8 cellular contexts compared by ENCODE assay signal in genomic region chr12:106139422-106140141, GRCh38. TPM values are rescaled to one million over a fixed set of nuclear protein-coding genes. Genes with fewer than 3 reads are reported as not detected.
DNase-seq lines count a peak whose midpoint lies in the region; ATAC-seq, FAIRE-seq and TF ChIP-seq lines count a peak whose summit lies in the region.

No MANE protein-coding gene starts in this region.

- no TSS peak for BruUV-seq in HCT116 (replicated peaks; lab: Mats Ljungman, UMichigan)

- intact Hi-C loops in HCT116 (cut with micrococcal nuclease) = loop anchor here (10.0 kb wide), 2 partner anchors 575 to 1935 kb away; no protein-coding TSS in a partner anchor

- H3K4me3 ChIP-seq in HCT116 (replicated peaks in 1 of 2; ENCODE audit: low read depth in 1 of 2, low read length in 2 of 2) = peak overlapping the region; percentile 65 to 66
- peak overlapping the region; percentile 79 to 90 (median 87) for H3K4me3 ChIP-seq in liver (ENCODE audit: low read depth in 1 of 3, low read length in 3 of 3)

- no peak overlapping the region for H2AFZ ChIP-seq in HCT116 (ENCODE audit: low read depth, low read length, poor library complexity, severe bottlenecking)

- peaks cover 13 to 17% of the 10 kb centered on the region in 2 experiments; a peak in 3 of 4 replicates for H3K4me1 ChIP-seq in HCT116 (ENCODE audit: control insufficient read depth in 1 of 2, insufficient read depth in 2 of 2, low read length in 2 of 2)
- H3K4me1 ChIP-seq in liver (ENCODE audit: control insufficient read depth in 4 of 4, insufficient read depth in 4 of 4, low read length in 3 of 4) = peaks cover 0 to 66% (median 52%) of the 10 kb centered on the region in 4 donors

- H4K20me1 ChIP-seq in HCT116 (ENCODE audit: insufficient read depth) = no peaks in the 10 kb centered on the region

- H3K9me3 ChIP-seq in HCT116 (ENCODE audit: control insufficient read depth in 1 of 2, insufficient read depth in 1 of 2, low read depth in 1 of 2, low read length in 2 of 2) (no peaks in the 10 kb centered on the region), liver (ENCODE audit: control insufficient read depth in 4 of 4, low read length in 3 of 4) (no peaks in the 10 kb centered on the region)

- CTCF ChIA-PET in HCT116 (lab: Charles Lee) = interaction anchor here (1.0 to 1.7 kb wide), 3 partner anchors 9 to 719 kb away, joined by 3 to 6 read pairs (median 6); no protein-coding TSS in a partner anchor

- FAIRE-seq in RCC 7860 (lab: Jason Lieb, UNC) = no peak

- H3K9me2 ChIP-seq in HCT116 (ENCODE audit: insufficient read depth) = no peaks in the 10 kb centered on the region

- peak; percentile 79 for ATAC-seq in HCT116

- TF ChIP-seq CTCF in HCT116 (IDR thresholded peaks at IDR 0.05 in 2 of 3, conservative IDR thresholded peaks at IDR 0.05 in 1 of 3; ENCODE audit: borderline replicate concordance in 1 of 3, insufficient read depth in 1 of 3, low read depth in 2 of 3, low read length in 2 of 3) (no peak), liver (IDR thresholded peaks at IDR 0.05; ENCODE audit: low read depth, low read length, missing input control) (no peak)

- H3K9ac ChIP-seq in HCT116 (ENCODE audit: low read length) (peak overlapping the region; percentile 71), liver (ENCODE audit: low read depth in 1 of 2, low read length in 2 of 2) (peak overlapping the region; percentile 73 to 92)

- TF ChIP-seq RAD21 in HCT116 (IDR thresholded peaks at IDR 0.05; ENCODE audit: low read depth) = no peak
- TF ChIP-seq RAD21 in liver (IDR thresholded peaks at IDR 0.05) = no peak

- H3K27ac ChIP-seq in HCT116 (ENCODE audit: low read depth, low read length) (peak overlapping the region; percentile 93), liver (ENCODE audit: low read depth in 1 of 2, low read length in 2 of 2) (peak overlapping the region; percentile 95 to 100)

- POLR2A ChIA-PET in HCT116 (lab: Charles Lee) = no interaction called here

- no peak for TF ChIP-seq POLR2A in HCT116 (IDR thresholded peaks at IDR 0.05; ENCODE audit: borderline replicate concordance, extremely low read depth, insufficient read depth, insufficient read length)

- H3K27me3 ChIP-seq in HCT116 (ENCODE audit: insufficient read depth, low read length) (no peaks in the 10 kb centered on the region), liver (ENCODE audit: control insufficient read depth in 4 of 4, insufficient read depth in 4 of 4, low read length in 3 of 4) (no peaks in the 10 kb centered on the region)

- no peaks in the 10 kb centered on the region for H3K79me2 ChIP-seq in HCT116 (ENCODE audit: insufficient read depth, low read length)

- peak overlapping the region; percentile 90 for H3K4me2 ChIP-seq in HCT116 (ENCODE audit: low read length)

- DNase-seq in Ammon's horn (ENCODE audit: low spot score) (peak; percentile 61), HCT116 (ENCODE audit: low read depth, low spot score) (peak; percentile 56), RCC 7860 (ENCODE audit: low spot score) (peak; percentile 72), dermis microvascular lymphatic vessel endothelial cell (ENCODE audit: low read depth in 2 of 2) (peak; percentile 49 to 88), pons (ENCODE audit: low spot score) (no peak), SIG-M5 treated with dmso at 0.1 percent for 504 hours (lab: John Stamatoyannopoulos, UW; ENCODE audit: unreplicated experiment) (no peak)
- DNase-seq in stimulated activated CD8-positive, alpha-beta memory T cell treated with anti-CD3 and anti-CD28 coated beads, Interleukin-4, amount 100 ng/mL, for 48 hours = peak; percentile 48

- 2% methylated on average over 66 of the region's 66 CpGs for WGBS in liver

- no peaks in the 10 kb centered on the region for H3K36me3 ChIP-seq in HCT116 (ENCODE audit: control insufficient read depth in 1 of 2, insufficient read depth in 2 of 2, low read length in 2 of 2)
- no peaks in the 10 kb centered on the region for H3K36me3 ChIP-seq in liver (ENCODE audit: control insufficient read depth in 4 of 4, insufficient read depth in 3 of 4, low read depth in 1 of 4, low read length in 3 of 4)

- RAD21 ChIA-PET in HCT116 (lab: Charles Lee; ENCODE audit: low non-redundant PET in 1 of 2, low total read pairs in 2 of 2, uncharacterized antibody in 2 of 2, unreplicated experiment in 2 of 2) = interaction anchor here in 1 of 2 experiments (0.5 kb wide), 1 partner anchor 9 kb away, joined by 3 read pairs; no protein-coding TSS in a partner anchor

TF ChIP-seq in HCT116, 20 proteins besides CTCF, POLR2A, EP300 and RAD21 (continues in another document):
- TF ChIP-seq ZBTB33 (IDR thresholded peaks at IDR 0.05; ENCODE audit: extremely low read depth, insufficient replicate concordance, low read length) (peak; percentile 75), JUND (IDR thresholded peaks at IDR 0.05) (peak; percentile 73), POLR2AphosphoS5 (IDR thresholded peaks at IDR 0.05; ENCODE audit: low read depth, low read length) (peak; percentile 75), ATF3 (IDR thresholded peaks at IDR 0.05) (no peak), ELF1 (IDR thresholded peaks at IDR 0.05; ENCODE audit: borderline replicate concordance, low read depth) (no peak), SP1 (IDR thresholded peaks at IDR 0.05; ENCODE audit: low read depth) (peak; percentile 42; the same call in 1 of the 2 replicates), ZNF274 (IDR thresholded peaks at IDR 0.05; ENCODE audit: low read depth, low read length) (no peak), FOSL1 (IDR thresholded peaks at IDR 0.05; ENCODE audit: low read depth) (peak; percentile 72), YY1 (IDR thresholded peaks at IDR 0.05; ENCODE audit: extremely low read depth, insufficient replicate concordance, low read depth, low read length) (peak; percentile 61)
- TF ChIP-seq, protein P1, sequence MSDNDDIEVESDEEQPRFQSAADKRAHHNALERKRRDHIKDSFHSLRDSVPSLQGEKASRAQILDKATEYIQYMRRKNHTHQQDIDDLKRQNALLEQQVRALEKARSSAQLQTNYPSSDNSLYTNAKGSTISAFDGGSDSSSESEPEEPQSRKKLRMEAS (IDR thresholded peaks at IDR 0.05) = 0 out of 2 replicates have a peak, but pooled peaks have one; percentile 8

TF ChIP-seq in liver, 16 proteins besides CTCF, POLR2A, EP300 and RAD21 (continues in another document):
- TF ChIP-seq ZBTB33 (IDR thresholded peaks at IDR 0.05) = no peak
- no peak for TF ChIP-seq HNF4A (conservative IDR thresholded peaks at IDR 0.05)
- peak; percentile 57 to 64 for TF ChIP-seq JUND (IDR thresholded peaks at IDR 0.05)
- TF ChIP-seq, protein P1 (IDR thresholded peaks at IDR 0.05) = no peak
- no peak for TF ChIP-seq GABPA (IDR thresholded peaks at IDR 0.05 in 1 of 2, conservative IDR thresholded peaks at IDR 0.05 in 1 of 2)
- no peak for TF ChIP-seq TAF1 (conservative IDR thresholded peaks at IDR 0.05)
- TF ChIP-seq FOXA1 (IDR thresholded peaks at IDR 0.05) = no peak
- no peak for TF ChIP-seq NR2F2 (IDR thresholded peaks at IDR 0.05)
- TF ChIP-seq, protein P2, sequence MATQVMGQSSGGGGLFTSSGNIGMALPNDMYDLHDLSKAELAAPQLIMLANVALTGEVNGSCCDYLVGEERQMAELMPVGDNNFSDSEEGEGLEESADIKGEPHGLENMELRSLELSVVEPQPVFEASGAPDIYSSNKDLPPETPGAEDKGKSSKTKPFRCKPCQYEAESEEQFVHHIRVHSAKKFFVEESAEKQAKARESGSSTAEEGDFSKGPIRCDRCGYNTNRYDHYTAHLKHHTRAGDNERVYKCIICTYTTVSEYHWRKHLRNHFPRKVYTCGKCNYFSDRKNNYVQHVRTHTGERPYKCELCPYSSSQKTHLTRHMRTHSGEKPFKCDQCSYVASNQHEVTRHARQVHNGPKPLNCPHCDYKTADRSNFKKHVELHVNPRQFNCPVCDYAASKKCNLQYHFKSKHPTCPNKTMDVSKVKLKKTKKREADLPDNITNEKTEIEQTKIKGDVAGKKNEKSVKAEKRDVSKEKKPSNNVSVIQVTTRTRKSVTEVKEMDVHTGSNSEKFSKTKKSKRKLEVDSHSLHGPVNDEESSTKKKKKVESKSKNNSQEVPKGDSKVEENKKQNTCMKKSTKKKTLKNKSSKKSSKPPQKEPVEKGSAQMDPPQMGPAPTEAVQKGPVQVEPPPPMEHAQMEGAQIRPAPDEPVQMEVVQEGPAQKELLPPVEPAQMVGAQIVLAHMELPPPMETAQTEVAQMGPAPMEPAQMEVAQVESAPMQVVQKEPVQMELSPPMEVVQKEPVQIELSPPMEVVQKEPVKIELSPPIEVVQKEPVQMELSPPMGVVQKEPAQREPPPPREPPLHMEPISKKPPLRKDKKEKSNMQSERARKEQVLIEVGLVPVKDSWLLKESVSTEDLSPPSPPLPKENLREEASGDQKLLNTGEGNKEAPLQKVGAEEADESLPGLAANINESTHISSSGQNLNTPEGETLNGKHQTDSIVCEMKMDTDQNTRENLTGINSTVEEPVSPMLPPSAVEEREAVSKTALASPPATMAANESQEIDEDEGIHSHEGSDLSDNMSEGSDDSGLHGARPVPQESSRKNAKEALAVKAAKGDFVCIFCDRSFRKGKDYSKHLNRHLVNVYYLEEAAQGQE (IDR thresholded peaks at IDR 0.05) = peak; percentile 11
- TF ChIP-seq SP1 (IDR thresholded peaks at IDR 0.05) = peak; percentile 8
- no peak for TF ChIP-seq RXRA (IDR thresholded peaks at IDR 0.05)
- TF ChIP-seq YY1 (IDR thresholded peaks at IDR 0.05) = peak; percentile 30
- TF ChIP-seq FOXA2 (IDR thresholded peaks at IDR 0.05) = no peak
- no peak for TF ChIP-seq HNF4G (IDR thresholded peaks at IDR 0.05)
- no peak for TF ChIP-seq EGR1 (IDR thresholded peaks at IDR 0.05; ENCODE audit: low read depth in 2 of 2)

RNA-seq across cellular contexts. Expression of gene NUAK1, which starts 0.8 kb away (rescaled TPM):
- 7.4 TPM for total RNA-seq in HCT116 (2021; ENCODE audit: unreplicated experiment)
- 5.9 and 6.2 TPM in 2 replicates for polyA plus RNA-seq in HCT116 (2012)
- total RNA-seq in dermis microvascular lymphatic vessel endothelial cell = 22.2 and 24.8 TPM in 2 replicates
- total RNA-seq in liver = 1 to 10 TPM; 3.6 to 9.3 TPM
- 1 to 10 TPM; 2.5 to 4.1 TPM for polyA plus RNA-seq in liver

Comparison
In these comparisons a context has a peak if more than half of its experiments do, and no peak if none do; other contexts are left out.
1. DNase-seq: peak in Ammon's horn (single experiment), HCT116 (single experiment), RCC 7860 (single experiment), dermis microvascular lymphatic vessel endothelial cell (2 of 2) and stimulated activated CD8-positive, alpha-beta memory T cell treated with anti-CD3 and anti-CD28 coated beads, Interleukin-4, amount 100 ng/mL, for 48 hours (single experiment); none in pons (single experiment) and SIG-M5 treated with dmso at 0.1 percent for 504 hours (single experiment).